Comparison of ENCODE assay signal across 18 cellular contexts in the genomic region with DNA sequence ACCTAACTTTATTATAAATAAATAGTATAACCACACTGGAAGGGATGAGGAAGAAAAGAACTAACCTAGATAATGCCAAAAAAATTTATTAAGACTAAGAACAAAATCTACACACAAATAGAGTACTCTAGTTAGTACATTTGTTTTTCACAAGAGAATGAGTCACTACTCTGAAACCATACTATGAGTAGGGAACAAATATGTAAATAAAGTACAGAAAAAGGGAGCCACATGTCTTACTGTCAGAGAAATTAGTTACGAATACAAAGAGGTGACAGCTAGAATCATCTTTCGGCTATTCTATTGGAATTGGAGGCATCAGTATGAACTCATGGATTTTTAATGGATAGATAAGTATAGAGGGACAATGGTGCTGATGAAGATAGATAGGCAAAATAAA.
DNase-seq lines count a peak whose midpoint lies in the region; ATAC-seq and TF ChIP-seq lines count a peak whose summit lies in the region.
"Had no signal": no experiment of that assay in that cellular context is flagged by ENCODE, and none has a peak within 500 bp of the region (broad histone marks: within the 10 kb centered on the region; RNA-seq: fewer than 3 reads in every experiment).

No MANE protein-coding gene starts in this region.

- peak; percentile 82 for DNase-seq in ELR (ENCODE audit: low read depth)
- DNase-seq in Panc1 (ENCODE audit: low read depth, low spot score) = no peak
- DNase-seq in esophagus muscularis mucosa (ENCODE audit: extremely low spot score) = no peak
- no peak for DNase-seq in sigmoid colon
- DNase-seq in HEK293T (ENCODE audit: extremely low spot score) = no peak
- no peak for DNase-seq in SHP77 treated with DMSO at 0.1 percent for 48 hours (lab: John Stamatoyannopoulos, UW)
- DNase-seq: activated B cell treated with CpG ODN at 0.5 μM for 24 hours; activated CD8-positive, alpha-beta T cell treated with anti-CD3 and anti-CD28 coated beads, Interleukin-2, amount 10 ng/mL, durations not matched to agents 7 days and 5 days; activated T-cell treated with anti-CD3 and anti-CD28 coated beads, Interleukin-2, amount 50 U/mL, for 4 hours; colonic mucosa; Kasumi-1; NCI-H524; SJCRH30; stimulated activated naive CD4-positive, alpha-beta T cell; transverse colon had no signal

- WGBS in esophagus muscularis mucosa = 64% methylated on average over 2 of the region's 2 CpGs
- WGBS in sigmoid colon, 2 donors = 84 to 85% methylated on average over 2 of the region's 2 CpGs

- H3K36me3 ChIP-seq in Panc1 (ENCODE audit: control insufficient read depth, insufficient read depth, low read length) (no peaks in the 10 kb centered on the region), esophagus muscularis mucosa (no peaks in the 10 kb centered on the region), sigmoid colon (no peaks in the 10 kb centered on the region)
- H3K36me3 ChIP-seq: BLaER1, colonic mucosa, SJCRH30, transverse colon had no signal

- no peak overlapping the region for H3K4me3 ChIP-seq in Panc1 (ENCODE audit: low read depth in 2 of 2, low read length in 2 of 2)
- no peak overlapping the region for H3K4me3 ChIP-seq in esophagus muscularis mucosa
- no peak overlapping the region for H3K4me3 ChIP-seq in sigmoid colon
- H3K4me3 ChIP-seq: BLaER1, colonic mucosa, SJCRH30, transverse colon had no signal

- TF ChIP-seq EP300 in esophagus muscularis mucosa (IDR thresholded peaks at IDR 0.05) (no peak), sigmoid colon (IDR thresholded peaks at IDR 0.05) (no peak)

- POLR2A ChIA-PET in Panc1 (lab: Charles Lee) (no interaction called here), HEK293T (lab: Yijun Ruan, JAX) (no interaction called here)

- H3K4me1 ChIP-seq in Panc1 (ENCODE audit: control insufficient read depth, insufficient read depth, low read length) = 0 out of 2 replicates have a peak, but pooled peaks cover 6% of the 10 kb centered on the region
- peaks cover 12 to 33% (median 33%) of the 10 kb centered on the region in 4 donors for H3K4me1 ChIP-seq in esophagus muscularis mucosa
- H3K4me1 ChIP-seq in sigmoid colon = peaks cover 0 to 33% (median 27%) of the 10 kb centered on the region in 4 donors
- H3K4me1 ChIP-seq: colonic mucosa, SJCRH30 had no signal

- intact Hi-C loops in Panc1 (cut with micrococcal nuclease; ENCODE audit: unreplicated experiment) (no loop called here), esophagus muscularis mucosa (cut with DNase I) (no loop called here), sigmoid colon (cut with DNase I) (no loop called here)

- H3K27me3 ChIP-seq in Panc1 (ENCODE audit: control insufficient read depth, insufficient read depth, low read length) (no peaks in the 10 kb centered on the region), esophagus muscularis mucosa (no peaks in the 10 kb centered on the region), sigmoid colon (no peaks in the 10 kb centered on the region)
- H3K27me3 ChIP-seq: BLaER1, colonic mucosa, transverse colon had no signal

- H3K9me3 ChIP-seq in Panc1 (ENCODE audit: control insufficient read depth, insufficient read depth, low read depth, low read length) (no peaks in the 10 kb centered on the region), esophagus muscularis mucosa (peaks cover 0 to 9% (median 4%) of the 10 kb centered on the region in 4 donors), sigmoid colon (peaks cover 0 to 9% (median under 1%) of the 10 kb centered on the region in 4 donors)
- H3K9me3 ChIP-seq: colonic mucosa, transverse colon had no signal

- ATAC-seq in Panc1 = no peak
- no peak for ATAC-seq in HG02610 (IDR thresholded peaks at IDR 0.05; ENCODE audit: unreplicated experiment)
- no peak for ATAC-seq in HG03039 (IDR thresholded peaks at IDR 0.05; ENCODE audit: unreplicated experiment)
- ATAC-seq: activated CD8-positive, alpha-beta T cell treated with anti-CD3 and anti-CD28 coated beads, Interleukin-2, amount 10 ng/mL, durations not matched to agents 7 days and 5 days had no signal

- CTCF ChIA-PET in Panc1 (lab: Charles Lee) = no interaction called here
- CTCF ChIA-PET in HEK293T (lab: Yijun Ruan, JAX) = no interaction called here

- in situ Hi-C loops in Panc1 (cut with HindIII; ENCODE audit: low pct_unique_long_range_greater_than_20kb, low sequenced_read_pairs) = no loop called here

- TF ChIP-seq POLR2A in esophagus muscularis mucosa (IDR thresholded peaks at IDR 0.05; ENCODE audit: low read depth) (no peak), sigmoid colon (IDR thresholded peaks at IDR 0.05) (no peak)

- BruUV-seq in Panc1 (replicated peaks; lab: Mats Ljungman, UMichigan) = no TSS peak

- H3K27ac ChIP-seq in Panc1 (ENCODE audit: low read length) (peak overlapping the region; percentile 66; the same call in 1 of the 2 replicates), esophagus muscularis mucosa (replicated peaks in 1 of 4) (peak overlapping the region in 3 of 4 donors; percentile 65 to 71 (median 67)), sigmoid colon (peak overlapping the region in 3 of 4 donors; percentile 77 to 80 (median 79))
- H3K27ac ChIP-seq: BLaER1, colonic mucosa, SJCRH30 had no signal

- TF ChIP-seq CTCF in Panc1 (IDR thresholded peaks at IDR 0.05) (no peak), esophagus muscularis mucosa (IDR thresholded peaks at IDR 0.05) (no peak), sigmoid colon (IDR thresholded peaks at IDR 0.05) (no peak)

TF ChIP-seq in HEK293T, 16 proteins besides CTCF, POLR2A, EP300 and RAD21:
- TF ChIP-seq TARDBP (IDR thresholded peaks at IDR 0.05) (no peak), LEF1 (IDR thresholded peaks at IDR 0.05; ENCODE audit: borderline replicate concordance) (no peak), ZNF384 (IDR thresholded peaks at IDR 0.05) (no peak), FOXA1 (IDR thresholded peaks at IDR 0.05) (no peak), FOXM1 (IDR thresholded peaks at IDR 0.05; ENCODE audit: borderline replicate concordance) (no peak)
